In genomic region chr10:104824378-104825006, GRCh38 we compare ENCODE assay signal across 12 cellular contexts.
DNase-seq lines count a peak whose midpoint lies in the region; ATAC-seq and TF ChIP-seq lines count a peak whose summit lies in the region.
"Had no signal": no experiment of that assay in that cellular context is flagged by ENCODE, and none has a peak within 500 bp of the region (broad histone marks: within the 10 kb centered on the region; RNA-seq: fewer than 3 reads in every experiment).

No MANE protein-coding gene starts in this region.

- H3K4me1 Mint-ChIP-seq in activated T-helper 17 cell treated with anti-CD3 and anti-CD28 coated beads, Interleukin-2, amount 50 U/mL, for 72 hours: no peaks in the 10 kb centered on the region
- H3K4me1 Mint-ChIP-seq: CD8-positive, alpha-beta memory T cell had no signal

- WGBS in heart left ventricle, 4 donors: 31 to 36% (median 33%) methylated on average over 6 of the region's 6 CpGs

- peak in 2 of 5 donors; percentile 22 to 23 for DNase-seq in heart left ventricle
- DNase-seq in Right ventricle myocardium superior: no peak
- peak; percentile 66 for DNase-seq in RWPE1 (ENCODE audit: low spot score)
- DNase-seq in fibroblast of the aortic adventitia (ENCODE audit: low read depth): peak; percentile 37
- no peak for DNase-seq in upper lobe of right lung
- DNase-seq: IMR-90 had no signal

- H3K27ac ChIP-seq in heart left ventricle (no peak overlapping the region), RWPE1 (no peak overlapping the region), upper lobe of right lung (no peak overlapping the region)
- H3K27ac ChIP-seq: upper lobe of left lung had no signal

- no peaks in the 10 kb centered on the region for H3K36me3 Mint-ChIP-seq in activated T-helper 17 cell treated with anti-CD3 and anti-CD28 coated beads, Interleukin-2, amount 50 U/mL, for 72 hours (ENCODE audit: low read depth)
- H3K36me3 Mint-ChIP-seq: CD8-positive, alpha-beta memory T cell; naive thymus-derived CD4-positive, alpha-beta T cell had no signal

- CTCF ChIA-PET in RWPE1 (lab: Yijun Ruan, JAX): interaction anchor here (0.6 kb wide), 1 partner anchor 12 kb away, joined by 5 read pairs; no protein-coding TSS in a partner anchor

- H3K27ac Mint-ChIP-seq in activated T-helper 17 cell treated with anti-CD3 and anti-CD28 coated beads, Interleukin-2, amount 50 U/mL, for 72 hours: no peak overlapping the region
- H3K27ac Mint-ChIP-seq: CD8-positive, alpha-beta memory T cell; naive thymus-derived CD4-positive, alpha-beta T cell had no signal

- ATAC-seq in heart left ventricle (peak in 3 of 4 donors; percentile 39 to 68 (median 53)), Right ventricle myocardium superior (ENCODE audit: poor library complexity) (no peak), upper lobe of right lung (peak; percentile 67), GM18505 (IDR thresholded peaks at IDR 0.05; ENCODE audit: unreplicated experiment) (no peak), GM21529 (IDR thresholded peaks at IDR 0.05; ENCODE audit: unreplicated experiment) (no peak)
- ATAC-seq in activated T-helper 17 cell treated with anti-CD3 and anti-CD28 coated beads, Interleukin-2, amount 50 U/mL, for 72 hours (replicated peaks): no peak
- ATAC-seq: naive thymus-derived CD4-positive, alpha-beta T cell had no signal

- peaks cover 8% of the 10 kb centered on the region for H3K9me3 Mint-ChIP-seq in activated T-helper 17 cell treated with anti-CD3 and anti-CD28 coated beads, Interleukin-2, amount 50 U/mL, for 72 hours

- H3K9me3 ChIP-seq in heart left ventricle: peaks cover 0 to 18% (median 2%) of the 10 kb centered on the region in 12 donors
- H3K9me3 ChIP-seq in upper lobe of right lung: no peaks in the 10 kb centered on the region
- H3K9me3 ChIP-seq: upper lobe of left lung had no signal

- TF ChIP-seq POLR2A in heart left ventricle (IDR thresholded peaks at IDR 0.05) (no peak), GM18505 (IDR thresholded peaks at IDR 0.05; ENCODE audit: borderline replicate concordance, extremely low read depth, insufficient read depth, insufficient read length) (no peak)

- H3K4me3 Mint-ChIP-seq in activated T-helper 17 cell treated with anti-CD3 and anti-CD28 coated beads, Interleukin-2, amount 50 U/mL, for 72 hours: no peak overlapping the region
- H3K4me3 Mint-ChIP-seq: CD8-positive, alpha-beta memory T cell; naive thymus-derived CD4-positive, alpha-beta T cell had no signal

- no peaks in the 10 kb centered on the region for H3K4me1 ChIP-seq in heart left ventricle
- H3K4me1 ChIP-seq in upper lobe of right lung: no peaks in the 10 kb centered on the region
- H3K4me1 ChIP-seq: upper lobe of left lung had no signal

- POLR2A ChIA-PET in RWPE1 (lab: Yijun Ruan, JAX; ENCODE audit: low non-redundant PET): no interaction called here

- H3K36me3 ChIP-seq in heart left ventricle: no peaks in the 10 kb centered on the region
- no peaks in the 10 kb centered on the region for H3K36me3 ChIP-seq in upper lobe of right lung
- H3K36me3 ChIP-seq: upper lobe of left lung had no signal

- H3K27me3 ChIP-seq in heart left ventricle (no peaks in the 10 kb centered on the region), upper lobe of right lung (no peaks in the 10 kb centered on the region)
- H3K27me3 ChIP-seq: upper lobe of left lung had no signal

- H3K4me3 ChIP-seq in heart left ventricle (no peak overlapping the region), fibroblast of the aortic adventitia (ENCODE audit: low read depth, low read length) (no peak overlapping the region), upper lobe of right lung (no peak overlapping the region)
- H3K4me3 ChIP-seq: upper lobe of left lung had no signal

- peaks cover 7% of the 10 kb centered on the region for H3K27me3 Mint-ChIP-seq in activated T-helper 17 cell treated with anti-CD3 and anti-CD28 coated beads, Interleukin-2, amount 50 U/mL, for 72 hours

- intact Hi-C loops in heart left ventricle (cut with DNase I) (no loop called here), Right ventricle myocardium superior (cut with DNase I) (no loop called here), upper lobe of right lung (cut with DNase I) (no loop called here)

- TF ChIP-seq CTCF in heart left ventricle (IDR thresholded peaks at IDR 0.05) (no peak), RWPE1 (conservative IDR thresholded peaks at IDR 0.05; ENCODE audit: low read depth) (no peak), fibroblast of the aortic adventitia (IDR thresholded peaks at IDR 0.05; ENCODE audit: insufficient read depth, low read length) (no peak), upper lobe of right lung (IDR thresholded peaks at IDR 0.05) (no peak)

Comparison
In these comparisons a context has a peak if more than half of its experiments do, and no peak if none do; other contexts are left out.
1. ATAC-seq: peak in heart left ventricle (3 of 4) and upper lobe of right lung (single experiment); none in Right ventricle myocardium superior (single experiment), GM18505 (single experiment), activated T-helper 17 cell treated with anti-CD3 and anti-CD28 coated beads, Interleukin-2, amount 50 U/mL, for 72 hours (single experiment) and GM21529 (single experiment).
2. DNase-seq: peak in RWPE1 (single experiment) and fibroblast of the aortic adventitia (single experiment); none in Right ventricle myocardium superior (single experiment) and upper lobe of right lung (single experiment).